Comparison of ENCODE assay signal across 2 cellular contexts in genomic region chr15:31387483-31388118, GRCh38.
TF ChIP-seq lines count a peak whose summit lies in the region.

No MANE protein-coding gene starts in this region.

TF ChIP-seq in IMR-90, 13 proteins besides CTCF, POLR2A, EP300 and RAD21 (continued from another document):
- TF ChIP-seq, protein P1, sequence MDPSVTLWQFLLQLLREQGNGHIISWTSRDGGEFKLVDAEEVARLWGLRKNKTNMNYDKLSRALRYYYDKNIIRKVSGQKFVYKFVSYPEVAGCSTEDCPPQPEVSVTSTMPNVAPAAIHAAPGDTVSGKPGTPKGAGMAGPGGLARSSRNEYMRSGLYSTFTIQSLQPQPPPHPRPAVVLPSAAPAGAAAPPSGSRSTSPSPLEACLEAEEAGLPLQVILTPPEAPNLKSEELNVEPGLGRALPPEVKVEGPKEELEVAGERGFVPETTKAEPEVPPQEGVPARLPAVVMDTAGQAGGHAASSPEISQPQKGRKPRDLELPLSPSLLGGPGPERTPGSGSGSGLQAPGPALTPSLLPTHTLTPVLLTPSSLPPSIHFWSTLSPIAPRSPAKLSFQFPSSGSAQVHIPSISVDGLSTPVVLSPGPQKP (IDR thresholded peaks at IDR 0.05; ENCODE audit: borderline replicate concordance, low read depth, low read length), result no peak
- TF ChIP-seq, protein P2, sequence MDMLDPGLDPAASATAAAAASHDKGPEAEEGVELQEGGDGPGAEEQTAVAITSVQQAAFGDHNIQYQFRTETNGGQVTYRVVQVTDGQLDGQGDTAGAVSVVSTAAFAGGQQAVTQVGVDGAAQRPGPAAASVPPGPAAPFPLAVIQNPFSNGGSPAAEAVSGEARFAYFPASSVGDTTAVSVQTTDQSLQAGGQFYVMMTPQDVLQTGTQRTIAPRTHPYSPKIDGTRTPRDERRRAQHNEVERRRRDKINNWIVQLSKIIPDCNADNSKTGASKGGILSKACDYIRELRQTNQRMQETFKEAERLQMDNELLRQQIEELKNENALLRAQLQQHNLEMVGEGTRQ (IDR thresholded peaks at IDR 0.05; ENCODE audit: low read depth, low read length), result no peak
- no peak for TF ChIP-seq FOS (IDR thresholded peaks at IDR 0.05; ENCODE audit: low read depth, low read length)
- no peak for TF ChIP-seq MAFK (IDR thresholded peaks at IDR 0.05; ENCODE audit: low read depth, low read length)
- TF ChIP-seq MXI1 (IDR thresholded peaks at IDR 0.05; ENCODE audit: borderline replicate concordance, low read depth, low read length), result no peak
- TF ChIP-seq SMC3 (IDR thresholded peaks at IDR 0.05; ENCODE audit: low read depth, low read length), result no peak
- no peak for TF ChIP-seq RFX5 (IDR thresholded peaks at IDR 0.05; ENCODE audit: low read depth, low read length)
- no peak for TF ChIP-seq BHLHE40 (IDR thresholded peaks at IDR 0.05; ENCODE audit: low read depth, low read length)
- TF ChIP-seq CEBPB (IDR thresholded peaks at IDR 0.05; ENCODE audit: low read depth, low read length), result no peak
- no peak for TF ChIP-seq NFE2L2 (IDR thresholded peaks at IDR 0.05; ENCODE audit: low read depth, low read length)
- no peak for TF ChIP-seq MAZ (IDR thresholded peaks at IDR 0.05; ENCODE audit: borderline replicate concordance, low read depth, low read length)
- no peak for TF ChIP-seq RCOR1 (IDR thresholded peaks at IDR 0.05; ENCODE audit: insufficient replicate concordance, low read length)

TF ChIP-seq in SK-N-SH, 30 proteins besides CTCF, POLR2A, EP300 and RAD21 (continued from another document):
- TF ChIP-seq PBX3 (IDR thresholded peaks at IDR 0.05), result no peak
- TF ChIP-seq GATA2 (CRISPR knock-in tag; IDR thresholded peaks at IDR 0.05), result peak; percentile 91
- peak; percentile 20; the same call in 1 of the 2 replicates for TF ChIP-seq RFX5 (IDR thresholded peaks at IDR 0.05; ENCODE audit: low read length)
- no peak for TF ChIP-seq FOSL2 (IDR thresholded peaks at IDR 0.05; ENCODE audit: borderline replicate concordance, low read depth)
- TF ChIP-seq, protein P3, sequence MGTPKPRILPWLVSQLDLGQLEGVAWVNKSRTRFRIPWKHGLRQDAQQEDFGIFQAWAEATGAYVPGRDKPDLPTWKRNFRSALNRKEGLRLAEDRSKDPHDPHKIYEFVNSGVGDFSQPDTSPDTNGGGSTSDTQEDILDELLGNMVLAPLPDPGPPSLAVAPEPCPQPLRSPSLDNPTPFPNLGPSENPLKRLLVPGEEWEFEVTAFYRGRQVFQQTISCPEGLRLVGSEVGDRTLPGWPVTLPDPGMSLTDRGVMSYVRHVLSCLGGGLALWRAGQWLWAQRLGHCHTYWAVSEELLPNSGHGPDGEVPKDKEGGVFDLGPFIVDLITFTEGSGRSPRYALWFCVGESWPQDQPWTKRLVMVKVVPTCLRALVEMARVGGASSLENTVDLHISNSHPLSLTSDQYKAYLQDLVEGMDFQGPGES (IDR thresholded peaks at IDR 0.05; ENCODE audit: low read depth, low read length), result no peak
- TF ChIP-seq RCOR1 (IDR thresholded peaks at IDR 0.05; ENCODE audit: low read length), result peak; percentile 90
- TF ChIP-seq TCF12 (IDR thresholded peaks at IDR 0.05), result peak; percentile 25; the same call in 1 of the 2 replicates
- TF ChIP-seq, protein P4, sequence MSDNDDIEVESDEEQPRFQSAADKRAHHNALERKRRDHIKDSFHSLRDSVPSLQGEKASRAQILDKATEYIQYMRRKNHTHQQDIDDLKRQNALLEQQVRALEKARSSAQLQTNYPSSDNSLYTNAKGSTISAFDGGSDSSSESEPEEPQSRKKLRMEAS (IDR thresholded peaks at IDR 0.05; ENCODE audit: low read depth), result no peak
- TF ChIP-seq FOXJ3 (CRISPR knock-in tag; IDR thresholded peaks at IDR 0.05), result peak; percentile 90
- TF ChIP-seq CHD2 (IDR thresholded peaks at IDR 0.05; ENCODE audit: low read length, partially characterized antibody), result peak; percentile 84
- no peak; the same call in 1 of the 2 replicates for TF ChIP-seq SMC3 (IDR thresholded peaks at IDR 0.05; ENCODE audit: low read depth, low read length)
- TF ChIP-seq NRF1 (IDR thresholded peaks at IDR 0.05; ENCODE audit: low read depth, low read length), result no peak
- no peak for TF ChIP-seq GABPA (IDR thresholded peaks at IDR 0.05; ENCODE audit: low read depth)
- TF ChIP-seq, protein P5, sequence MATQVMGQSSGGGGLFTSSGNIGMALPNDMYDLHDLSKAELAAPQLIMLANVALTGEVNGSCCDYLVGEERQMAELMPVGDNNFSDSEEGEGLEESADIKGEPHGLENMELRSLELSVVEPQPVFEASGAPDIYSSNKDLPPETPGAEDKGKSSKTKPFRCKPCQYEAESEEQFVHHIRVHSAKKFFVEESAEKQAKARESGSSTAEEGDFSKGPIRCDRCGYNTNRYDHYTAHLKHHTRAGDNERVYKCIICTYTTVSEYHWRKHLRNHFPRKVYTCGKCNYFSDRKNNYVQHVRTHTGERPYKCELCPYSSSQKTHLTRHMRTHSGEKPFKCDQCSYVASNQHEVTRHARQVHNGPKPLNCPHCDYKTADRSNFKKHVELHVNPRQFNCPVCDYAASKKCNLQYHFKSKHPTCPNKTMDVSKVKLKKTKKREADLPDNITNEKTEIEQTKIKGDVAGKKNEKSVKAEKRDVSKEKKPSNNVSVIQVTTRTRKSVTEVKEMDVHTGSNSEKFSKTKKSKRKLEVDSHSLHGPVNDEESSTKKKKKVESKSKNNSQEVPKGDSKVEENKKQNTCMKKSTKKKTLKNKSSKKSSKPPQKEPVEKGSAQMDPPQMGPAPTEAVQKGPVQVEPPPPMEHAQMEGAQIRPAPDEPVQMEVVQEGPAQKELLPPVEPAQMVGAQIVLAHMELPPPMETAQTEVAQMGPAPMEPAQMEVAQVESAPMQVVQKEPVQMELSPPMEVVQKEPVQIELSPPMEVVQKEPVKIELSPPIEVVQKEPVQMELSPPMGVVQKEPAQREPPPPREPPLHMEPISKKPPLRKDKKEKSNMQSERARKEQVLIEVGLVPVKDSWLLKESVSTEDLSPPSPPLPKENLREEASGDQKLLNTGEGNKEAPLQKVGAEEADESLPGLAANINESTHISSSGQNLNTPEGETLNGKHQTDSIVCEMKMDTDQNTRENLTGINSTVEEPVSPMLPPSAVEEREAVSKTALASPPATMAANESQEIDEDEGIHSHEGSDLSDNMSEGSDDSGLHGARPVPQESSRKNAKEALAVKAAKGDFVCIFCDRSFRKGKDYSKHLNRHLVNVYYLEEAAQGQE (IDR thresholded peaks at IDR 0.05; ENCODE audit: low read depth, low read length), result no peak
